1 cellular context compared by ENCODE assay signal in the genomic region with DNA sequence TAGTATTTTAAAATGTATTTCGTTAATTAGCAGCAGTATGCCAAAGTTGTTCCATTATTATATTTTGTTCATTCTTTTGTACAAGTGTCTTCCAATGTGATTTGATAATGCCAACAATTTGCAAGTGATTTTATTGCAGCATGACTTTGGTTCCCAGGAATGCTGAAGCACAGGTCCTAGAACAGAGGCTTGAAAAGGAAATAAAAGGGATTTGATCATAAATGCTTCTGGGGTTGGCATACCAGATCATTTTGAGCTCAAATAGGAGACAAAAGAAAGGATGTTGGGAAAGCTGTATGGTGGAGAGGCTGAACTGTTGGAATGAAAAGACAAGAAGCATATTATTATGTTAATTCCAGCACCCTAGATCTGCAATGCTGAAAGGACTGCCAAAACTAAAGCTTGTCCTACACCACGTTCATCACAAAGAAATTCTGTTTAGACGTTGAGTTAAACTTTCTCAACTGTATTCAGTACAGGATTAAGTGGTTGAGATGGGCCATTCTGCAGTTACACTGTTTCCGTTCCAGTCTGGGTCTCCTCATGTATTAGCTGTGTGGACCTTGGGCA.
TF ChIP-seq lines count a peak whose summit lies in the region.

No MANE protein-coding gene starts in this region.

TF ChIP-seq in HCT116, 20 proteins besides CTCF, POLR2A, EP300 and RAD21:
- TF ChIP-seq ZFX (IDR thresholded peaks at IDR 0.05) (no peak), EZH2phosphoT487 (IDR thresholded peaks at IDR 0.05; ENCODE audit: borderline replicate concordance) (no peak), ELF1 (IDR thresholded peaks at IDR 0.05; ENCODE audit: borderline replicate concordance, low read depth) (no peak), SRF (IDR thresholded peaks at IDR 0.05; ENCODE audit: low read depth) (no peak), JUND (IDR thresholded peaks at IDR 0.05) (0 out of 2 replicates have a peak, but pooled peaks have one; percentile 16), FOSL1 (IDR thresholded peaks at IDR 0.05; ENCODE audit: low read depth) (0 out of 2 replicates have a peak, but pooled peaks have one; percentile 13), CEBPB (IDR thresholded peaks at IDR 0.05; ENCODE audit: low read depth) (0 out of 2 replicates have a peak, but pooled peaks have one; percentile 10), YY1 (IDR thresholded peaks at IDR 0.05; ENCODE audit: extremely low read depth, insufficient replicate concordance, low read depth, low read length) (no peak), POLR2AphosphoS5 (IDR thresholded peaks at IDR 0.05; ENCODE audit: low read depth, low read length) (no peak), TCF7L2 (IDR thresholded peaks at IDR 0.05; ENCODE audit: borderline replicate concordance, extremely low read depth, insufficient read depth, insufficient read length) (no peak), SP1 (IDR thresholded peaks at IDR 0.05; ENCODE audit: low read depth) (no peak), CBX3 (IDR thresholded peaks at IDR 0.05; ENCODE audit: low read depth) (no peak), EZH2 (IDR thresholded peaks at IDR 0.05) (no peak), SIN3A (IDR thresholded peaks at IDR 0.05; ENCODE audit: low read depth) (no peak), EGR1 (IDR thresholded peaks at IDR 0.05; ENCODE audit: low read depth) (no peak), ZNF274 (IDR thresholded peaks at IDR 0.05; ENCODE audit: low read depth, low read length) (no peak), ATF3 (IDR thresholded peaks at IDR 0.05) (no peak)
- TF ChIP-seq, protein P1, sequence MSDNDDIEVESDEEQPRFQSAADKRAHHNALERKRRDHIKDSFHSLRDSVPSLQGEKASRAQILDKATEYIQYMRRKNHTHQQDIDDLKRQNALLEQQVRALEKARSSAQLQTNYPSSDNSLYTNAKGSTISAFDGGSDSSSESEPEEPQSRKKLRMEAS (IDR thresholded peaks at IDR 0.05): no peak
- TF ChIP-seq, protein P2, sequence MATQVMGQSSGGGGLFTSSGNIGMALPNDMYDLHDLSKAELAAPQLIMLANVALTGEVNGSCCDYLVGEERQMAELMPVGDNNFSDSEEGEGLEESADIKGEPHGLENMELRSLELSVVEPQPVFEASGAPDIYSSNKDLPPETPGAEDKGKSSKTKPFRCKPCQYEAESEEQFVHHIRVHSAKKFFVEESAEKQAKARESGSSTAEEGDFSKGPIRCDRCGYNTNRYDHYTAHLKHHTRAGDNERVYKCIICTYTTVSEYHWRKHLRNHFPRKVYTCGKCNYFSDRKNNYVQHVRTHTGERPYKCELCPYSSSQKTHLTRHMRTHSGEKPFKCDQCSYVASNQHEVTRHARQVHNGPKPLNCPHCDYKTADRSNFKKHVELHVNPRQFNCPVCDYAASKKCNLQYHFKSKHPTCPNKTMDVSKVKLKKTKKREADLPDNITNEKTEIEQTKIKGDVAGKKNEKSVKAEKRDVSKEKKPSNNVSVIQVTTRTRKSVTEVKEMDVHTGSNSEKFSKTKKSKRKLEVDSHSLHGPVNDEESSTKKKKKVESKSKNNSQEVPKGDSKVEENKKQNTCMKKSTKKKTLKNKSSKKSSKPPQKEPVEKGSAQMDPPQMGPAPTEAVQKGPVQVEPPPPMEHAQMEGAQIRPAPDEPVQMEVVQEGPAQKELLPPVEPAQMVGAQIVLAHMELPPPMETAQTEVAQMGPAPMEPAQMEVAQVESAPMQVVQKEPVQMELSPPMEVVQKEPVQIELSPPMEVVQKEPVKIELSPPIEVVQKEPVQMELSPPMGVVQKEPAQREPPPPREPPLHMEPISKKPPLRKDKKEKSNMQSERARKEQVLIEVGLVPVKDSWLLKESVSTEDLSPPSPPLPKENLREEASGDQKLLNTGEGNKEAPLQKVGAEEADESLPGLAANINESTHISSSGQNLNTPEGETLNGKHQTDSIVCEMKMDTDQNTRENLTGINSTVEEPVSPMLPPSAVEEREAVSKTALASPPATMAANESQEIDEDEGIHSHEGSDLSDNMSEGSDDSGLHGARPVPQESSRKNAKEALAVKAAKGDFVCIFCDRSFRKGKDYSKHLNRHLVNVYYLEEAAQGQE (IDR thresholded peaks at IDR 0.05; ENCODE audit: low read depth): no peak
